ENCODE assay signal across 2 cellular contexts in the genomic region with DNA sequence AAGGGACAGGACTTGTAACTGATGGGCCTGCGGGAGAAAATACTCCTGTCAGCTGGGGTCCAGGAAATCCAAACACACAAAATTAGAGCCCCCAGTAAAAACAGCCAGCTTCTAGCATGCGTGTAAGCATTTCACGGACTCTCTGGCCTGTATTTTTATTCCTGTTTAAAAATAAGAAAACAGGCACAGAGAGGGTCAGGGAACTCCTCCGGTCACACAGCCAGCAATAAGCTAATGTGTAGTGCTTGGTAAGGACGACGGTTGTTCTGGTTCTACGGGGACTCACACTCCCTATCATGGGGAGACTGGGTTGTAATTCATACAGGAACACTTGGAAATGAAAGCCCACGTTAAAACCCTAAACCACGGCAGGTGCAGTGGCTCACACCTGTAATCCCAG.
TF ChIP-seq lines count a peak whose summit lies in the region.

No MANE protein-coding gene starts in this region.

TF ChIP-seq in A549, 52 proteins besides CTCF, POLR2A, EP300 and RAD21:
- TF ChIP-seq SREBF2 (IDR thresholded peaks at IDR 0.05), result no peak
- no peak for TF ChIP-seq NPAS2 (CRISPR knock-in tag; IDR thresholded peaks at IDR 0.05; ENCODE audit: borderline replicate concordance)
- 0 out of 2 replicates have a peak, but pooled peaks have one; percentile 56 for TF ChIP-seq KDM1A (IDR thresholded peaks at IDR 0.05; ENCODE audit: low read depth)
- no peak for TF ChIP-seq HDAC2 (IDR thresholded peaks at IDR 0.05)
- TF ChIP-seq CHD2 (IDR thresholded peaks at IDR 0.05; ENCODE audit: low read length, partially characterized antibody), result no peak
- TF ChIP-seq RCOR1 (IDR thresholded peaks at IDR 0.05; ENCODE audit: low read depth, low read length), result no peak

TF ChIP-seq in GM12878, 131 proteins besides CTCF, POLR2A, EP300 and RAD21:
- no peak for TF ChIP-seq SPI1 (IDR thresholded peaks at IDR 0.05; ENCODE audit: borderline replicate concordance, insufficient read depth, low read depth, low read length)
- TF ChIP-seq NRF1 (conservative IDR thresholded peaks at IDR 0.05; ENCODE audit: low read depth, low read length), result no peak
- no peak for TF ChIP-seq LARP7 (IDR thresholded peaks at IDR 0.05)
- TF ChIP-seq, protein P1, sequence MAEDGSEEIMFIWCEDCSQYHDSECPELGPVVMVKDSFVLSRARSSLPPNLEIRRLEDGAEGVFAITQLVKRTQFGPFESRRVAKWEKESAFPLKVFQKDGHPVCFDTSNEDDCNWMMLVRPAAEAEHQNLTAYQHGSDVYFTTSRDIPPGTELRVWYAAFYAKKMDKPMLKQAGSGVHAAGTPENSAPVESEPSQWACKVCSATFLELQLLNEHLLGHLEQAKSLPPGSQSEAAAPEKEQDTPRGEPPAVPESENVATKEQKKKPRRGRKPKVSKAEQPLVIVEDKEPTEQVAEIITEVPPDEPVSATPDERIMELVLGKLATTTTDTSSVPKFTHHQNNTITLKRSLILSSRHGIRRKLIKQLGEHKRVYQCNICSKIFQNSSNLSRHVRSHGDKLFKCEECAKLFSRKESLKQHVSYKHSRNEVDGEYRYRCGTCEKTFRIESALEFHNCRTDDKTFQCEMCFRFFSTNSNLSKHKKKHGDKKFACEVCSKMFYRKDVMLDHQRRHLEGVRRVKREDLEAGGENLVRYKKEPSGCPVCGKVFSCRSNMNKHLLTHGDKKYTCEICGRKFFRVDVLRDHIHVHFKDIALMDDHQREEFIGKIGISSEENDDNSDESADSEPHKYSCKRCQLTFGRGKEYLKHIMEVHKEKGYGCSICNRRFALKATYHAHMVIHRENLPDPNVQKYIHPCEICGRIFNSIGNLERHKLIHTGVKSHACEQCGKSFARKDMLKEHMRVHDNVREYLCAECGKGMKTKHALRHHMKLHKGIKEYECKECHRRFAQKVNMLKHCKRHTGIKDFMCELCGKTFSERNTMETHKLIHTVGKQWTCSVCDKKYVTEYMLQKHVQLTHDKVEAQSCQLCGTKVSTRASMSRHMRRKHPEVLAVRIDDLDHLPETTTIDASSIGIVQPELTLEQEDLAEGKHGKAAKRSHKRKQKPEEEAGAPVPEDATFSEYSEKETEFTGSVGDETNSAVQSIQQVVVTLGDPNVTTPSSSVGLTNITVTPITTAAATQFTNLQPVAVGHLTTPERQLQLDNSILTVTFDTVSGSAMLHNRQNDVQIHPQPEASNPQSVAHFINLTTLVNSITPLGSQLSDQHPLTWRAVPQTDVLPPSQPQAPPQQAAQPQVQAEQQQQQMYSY (CRISPR knock-in tag; IDR thresholded peaks at IDR 0.05), result no peak
- TF ChIP-seq PKNOX1 (IDR thresholded peaks at IDR 0.05), result no peak
- TF ChIP-seq HDAC2 (IDR thresholded peaks at IDR 0.05), result no peak
- no peak for TF ChIP-seq NBN (IDR thresholded peaks at IDR 0.05)
- no peak for TF ChIP-seq GABPA (IDR thresholded peaks at IDR 0.05; ENCODE audit: low read depth)
- no peak for TF ChIP-seq DPF2 (IDR thresholded peaks at IDR 0.05)
- TF ChIP-seq TBL1XR1 (IDR thresholded peaks at IDR 0.05; ENCODE audit: low read depth, low read length), result no peak
- no peak for TF ChIP-seq TCF3 (IDR thresholded peaks at IDR 0.05; ENCODE audit: borderline replicate concordance, insufficient read depth, low read depth, low read length)
- no peak for TF ChIP-seq TCF12 (IDR thresholded peaks at IDR 0.05; ENCODE audit: low read depth, low read length)
- TF ChIP-seq MEF2B (IDR thresholded peaks at IDR 0.05; ENCODE audit: partially characterized antibody, poor library complexity, severe bottlenecking), result no peak
- TF ChIP-seq HDGF (IDR thresholded peaks at IDR 0.05), result no peak
- no peak for TF ChIP-seq BRCA1 (IDR thresholded peaks at IDR 0.05; ENCODE audit: low read depth, low read length)
- TF ChIP-seq CEBPB (IDR thresholded peaks at IDR 0.05; ENCODE audit: borderline replicate concordance in 1 of 2, low read depth in 2 of 2, low read length in 2 of 2), result no peak
- TF ChIP-seq, protein P2, sequence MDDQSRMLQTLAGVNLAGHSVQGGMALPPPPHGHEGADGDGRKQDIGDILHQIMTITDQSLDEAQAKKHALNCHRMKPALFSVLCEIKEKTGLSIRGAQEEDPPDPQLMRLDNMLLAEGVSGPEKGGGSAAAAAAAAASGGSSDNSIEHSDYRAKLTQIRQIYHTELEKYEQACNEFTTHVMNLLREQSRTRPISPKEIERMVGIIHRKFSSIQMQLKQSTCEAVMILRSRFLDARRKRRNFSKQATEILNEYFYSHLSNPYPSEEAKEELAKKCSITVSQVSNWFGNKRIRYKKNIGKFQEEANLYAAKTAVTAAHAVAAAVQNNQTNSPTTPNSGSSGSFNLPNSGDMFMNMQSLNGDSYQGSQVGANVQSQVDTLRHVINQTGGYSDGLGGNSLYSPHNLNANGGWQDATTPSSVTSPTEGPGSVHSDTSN (IDR thresholded peaks at IDR 0.05; ENCODE audit: insufficient replicate concordance, low read depth, low read length), result no peak
- TF ChIP-seq TAF1 (IDR thresholded peaks at IDR 0.05; ENCODE audit: borderline replicate concordance, low read depth, low read length), result no peak
